21 cellular contexts compared by ENCODE assay signal in the genomic region with DNA sequence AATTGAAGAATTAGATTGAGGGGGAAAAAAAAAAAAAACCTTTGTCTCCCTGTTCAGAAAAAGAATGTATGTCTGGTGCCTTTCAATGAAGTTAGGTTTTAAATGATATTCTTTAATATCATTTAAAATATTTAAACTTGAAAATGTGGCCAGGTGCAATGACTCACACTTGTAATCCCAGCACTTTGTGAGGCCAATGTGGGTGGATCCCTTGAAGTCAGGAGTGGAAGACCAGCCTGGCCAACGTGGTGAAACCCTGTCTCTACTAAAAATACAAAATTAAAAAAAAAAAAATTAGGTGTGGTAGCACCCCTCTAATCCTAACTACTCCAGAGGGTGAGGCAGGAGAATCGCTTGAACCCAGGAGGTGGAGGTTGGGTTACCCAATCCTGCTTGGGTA.
"Had no signal": no experiment of that assay in that cellular context is flagged by ENCODE, and none has a peak within 500 bp of the region (broad histone marks: within the 10 kb centered on the region; RNA-seq: fewer than 3 reads in every experiment).

No MANE protein-coding gene starts in this region.

- H3K27me3 ChIP-seq: brain microvascular endothelial cell, gastroesophageal sphincter, pancreas, tibial artery had no signal

- H3K4me1 ChIP-seq: gastroesophageal sphincter, pancreas, tibial artery had no signal

- H3K4me3 ChIP-seq: coronary artery, gastroesophageal sphincter, pancreas, tibial artery had no signal

- DNase-seq: activated CD4-positive, alpha-beta memory T cell treated with anti-CD3 and anti-CD28 coated beads, Interleukin-2, amount 10 ng/mL, durations not matched to agents 7 days and 5 days; activated CD4-positive, alpha-beta T cell treated with anti-CD3 and anti-CD28 coated beads for 48 hours; activated CD4-positive, CD25-positive, alpha-beta regulatory T cell; activated CD8-positive, alpha-beta memory T cell treated with anti-CD3 and anti-CD28 coated beads, Interleukin-2, amount 10 ng/mL, durations not matched to agents 7 days and 5 days; activated naive CD4-positive, alpha-beta T cell treated with anti-CD3 and anti-CD28 coated beads for 36 hours; activated naive CD8-positive, alpha-beta T cell treated with anti-CD3 and anti-CD28 coated beads, Interleukin-2, amount 50 U/mL, for 24 hours; activated T-cell treated with anti-CD3 and anti-CD28 coated beads, Interleukin-2, amount 50 U/mL, for 24 hours; anterior cingulate cortex; brain microvascular endothelial cell; left cardiac atrium; mesendoderm; natural killer cell; pancreas; stimulated activated CD4-positive, alpha-beta T cell treated with anti-CD3 and anti-CD28 coated beads, Interleukin-12 subunit alpha, Interleukin-12 subunit beta, amount 100 ng/mL, for 4 hours; stimulated activated CD4-positive, alpha-beta T cell treated with anti-CD3 and anti-CD28 coated beads, Interleukin-1b, Interleukin-23, amount 100 ng/mL, for 48 hours; stimulated activated naive CD4-positive, alpha-beta T cell treated with Interleukin-2 at 50 U/mL for 16 hours; T1000; tibial artery had no signal

- FAIRE-seq: endometrium, pancreas had no signal

- ATAC-seq: activated CD8-positive, alpha-beta memory T cell treated with anti-CD3 and anti-CD28 coated beads, Interleukin-2, amount 10 ng/mL, durations not matched to agents 7 days and 5 days; activated naive CD8-positive, alpha-beta T cell treated with anti-CD3 and anti-CD28 coated beads, Interleukin-2, amount 50 U/mL, for 24 hours; gastroesophageal sphincter; left cardiac atrium; natural killer cell; pancreas had no signal

- H3K27ac ChIP-seq: brain microvascular endothelial cell, coronary artery, gastroesophageal sphincter, pancreas, tibial artery had no signal

- H3K36me3 ChIP-seq: brain microvascular endothelial cell, gastroesophageal sphincter, pancreas, tibial artery had no signal

- H3K9me3 ChIP-seq: gastroesophageal sphincter, pancreas, tibial artery had no signal
